25 cellular contexts compared by ENCODE assay signal in the genomic region with DNA sequence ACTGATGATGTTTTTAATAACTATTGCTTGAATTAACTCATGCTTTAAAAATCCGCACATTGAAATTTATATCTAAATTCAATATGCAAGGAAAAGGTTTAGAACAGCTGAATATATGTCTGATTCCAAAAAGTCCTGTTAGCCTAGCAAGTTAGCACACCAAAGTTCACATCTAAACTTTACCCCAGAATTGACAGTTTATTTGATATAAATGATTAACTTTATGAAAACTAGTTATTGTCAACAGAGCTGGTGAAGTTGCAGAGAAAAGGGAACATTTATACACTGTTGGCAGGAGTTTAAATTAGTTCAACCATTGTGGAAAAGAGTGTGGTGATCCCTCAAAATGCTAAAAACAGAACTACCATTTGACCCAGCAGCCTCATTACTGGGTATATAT.
"Had no signal": no experiment of that assay in that cellular context is flagged by ENCODE, and none has a peak within 500 bp of the region (broad histone marks: within the 10 kb centered on the region; RNA-seq: fewer than 3 reads in every experiment).

No MANE protein-coding gene starts in this region.

- H3K4me1 ChIP-seq: colonic mucosa, esophagus muscularis mucosa, esophagus squamous epithelium, foreskin keratinocyte, gastrocnemius medialis, gastroesophageal sphincter, heart left ventricle, heart right ventricle had no signal

- H3K9me3 ChIP-seq: colonic mucosa, gastrocnemius medialis had no signal

- H3K4me3 ChIP-seq: colonic mucosa, coronary artery, dorsolateral prefrontal cortex, esophagus muscularis mucosa, esophagus squamous epithelium, gastrocnemius medialis, gastroesophageal sphincter, heart left ventricle, heart right ventricle had no signal

- H3K27me3 ChIP-seq: colonic mucosa, dorsolateral prefrontal cortex, esophagus muscularis mucosa, esophagus squamous epithelium, foreskin keratinocyte, gastrocnemius medialis, gastroesophageal sphincter, heart left ventricle, heart right ventricle had no signal

- DNase-seq: colonic mucosa; cortex of kidney; dermis blood vessel endothelial cell; dorsolateral prefrontal cortex; effector CD4-positive, alpha-beta T cell; effector CD8-positive, alpha-beta T cell; effector memory CD4-positive, alpha-beta T cell; effector memory CD8-positive, alpha-beta T cell; endodermal cell; erythroblast; esophagus squamous epithelium; foreskin fibroblast; foreskin keratinocyte; foreskin melanocyte; gastrocnemius medialis; glutamatergic neuron; head of caudate nucleus; heart left ventricle; heart right ventricle had no signal

- H3K36me3 ChIP-seq: colonic mucosa, esophagus muscularis mucosa, esophagus squamous epithelium, gastrocnemius medialis, gastroesophageal sphincter, heart left ventricle, heart right ventricle had no signal

- ATAC-seq: effector memory CD8-positive, alpha-beta T cell; esophagus mucosa; foreskin keratinocyte; gastrocnemius medialis; gastroesophageal sphincter; heart left ventricle; heart right ventricle had no signal

- H3K27ac ChIP-seq: colonic mucosa, coronary artery, dorsolateral prefrontal cortex, epithelial cell of prostate, esophagus muscularis mucosa, esophagus squamous epithelium, foreskin keratinocyte, gastrocnemius medialis, gastroesophageal sphincter, heart left ventricle, heart right ventricle had no signal

- FAIRE-seq: endothelial cell of umbilical vein had no signal
